Comparison of ENCODE assay signal across 17 cellular contexts in genomic region chr18:23207994-23208393, GRCh38.
DNase-seq lines count a peak whose midpoint lies in the region; ATAC-seq and TF ChIP-seq lines count a peak whose summit lies in the region.
"Had no signal": no experiment of that assay in that cellular context is flagged by ENCODE, and none has a peak within 500 bp of the region (broad histone marks: within the 10 kb centered on the region; RNA-seq: fewer than 3 reads in every experiment).

No MANE protein-coding gene starts in this region.

- no peak overlapping the region for H2BK12ac ChIP-seq in H9 (ENCODE audit: insufficient read length, low read depth, low read length)

- H3K23me2 ChIP-seq in H9 (ENCODE audit: insufficient read length, low read depth, low read length, poor library complexity, severe bottlenecking), result no peaks in the 10 kb centered on the region

- peaks cover 3 to 12% of the 10 kb centered on the region in 2 experiments; a peak in 3 of 4 replicates for H3K4me1 Mint-ChIP-seq in H9
- H3K4me1 Mint-ChIP-seq in activated naive CD8-positive, alpha-beta T cell treated with anti-CD3 and anti-CD28 coated beads for 36 hours, result peaks cover 19% of the 10 kb centered on the region

- H3K27ac ChIP-seq in H9 (ENCODE audit: insufficient read length, low read depth, low read length) (no peak overlapping the region), dorsolateral prefrontal cortex (peak overlapping the region in 46 of 59 donors; percentile 6 to 90 (median 66))
- H3K27ac ChIP-seq: SJCRH30 had no signal

- H4K5ac ChIP-seq in H9 (ENCODE audit: insufficient read length, low read depth, low read length), result no peak overlapping the region

- no peaks in the 10 kb centered on the region for H3K9me3 ChIP-seq in H9 (ENCODE audit: control insufficient read depth, low read depth, low read length)
- H3K9me3 ChIP-seq: BE2C, HAP-1, SJCRH30 had no signal

- H2BK15ac ChIP-seq in H9 (ENCODE audit: low read depth, low read length), result no peak overlapping the region

- H2BK20ac ChIP-seq in H9 (ENCODE audit: low read depth, low read length, poor library complexity, severe bottlenecking), result no peak overlapping the region

- no peak overlapping the region for H3K4ac ChIP-seq in H9 (ENCODE audit: low read depth, low read length)

- no peak overlapping the region for H3K9ac ChIP-seq in H9 (ENCODE audit: extremely low read depth, insufficient read length, low read length)

- WGBS in H9 (ENCODE audit: extremely low coverage, insufficient read length, low lambda C conversion rate), result no CpG with 5 or more reads among the region's 6 CpGs

- no peak overlapping the region for H2AFZ ChIP-seq in H9 (ENCODE audit: low read length)

- H3K27me3 ChIP-seq in H9 (ENCODE audit: insufficient read depth, low read length) (no peaks in the 10 kb centered on the region), dorsolateral prefrontal cortex (no peaks in the 10 kb centered on the region)
- H3K27me3 ChIP-seq: BE2C, SJCRH30 had no signal

- no peaks in the 10 kb centered on the region for H3K27me3 Mint-ChIP-seq in H9 (ENCODE audit: low read depth)
- peaks cover 7% of the 10 kb centered on the region for H3K27me3 Mint-ChIP-seq in activated naive CD8-positive, alpha-beta T cell treated with anti-CD3 and anti-CD28 coated beads for 36 hours

- no peak overlapping the region for H2BK5ac ChIP-seq in H9 (ENCODE audit: insufficient read length, low read length)

- TF ChIP-seq CTCF in H9 (conservative IDR thresholded peaks at IDR 0.05), result no peak
- TF ChIP-seq CTCF in dorsolateral prefrontal cortex (IDR thresholded peaks at IDR 0.05 in 54 of 56, conservative IDR thresholded peaks at IDR 0.05 in 2 of 56; ENCODE audit: low read depth in 1 of 56, partially characterized antibody in 56 of 56), result no peak

- no peak overlapping the region for H4K8ac ChIP-seq in H9 (replicated peaks; ENCODE audit: insufficient read length, low read depth, low read length)

- peaks cover 22 to 55% (median 26%) of the 10 kb centered on the region in 3 experiments for H3K36me3 Mint-ChIP-seq in H9 (ENCODE audit: insufficient read depth in 1 of 3, low read depth in 3 of 3)
- peaks cover 32% of the 10 kb centered on the region for H3K36me3 Mint-ChIP-seq in activated naive CD8-positive, alpha-beta T cell treated with anti-CD3 and anti-CD28 coated beads for 36 hours

- H2AK5ac ChIP-seq in H9 (ENCODE audit: insufficient read length, low read length), result no peak overlapping the region

- no peak overlapping the region for H3K23ac ChIP-seq in H9 (ENCODE audit: insufficient read length, low read depth, low read length)

- H3K79me2 ChIP-seq in H9 (ENCODE audit: insufficient read depth, low read length), result no peaks in the 10 kb centered on the region

- no peaks in the 10 kb centered on the region for H4K20me1 ChIP-seq in H9 (ENCODE audit: control insufficient read depth, insufficient read depth, insufficient read length)

- no peak overlapping the region; a peak in 1 of 5 replicates for H3K4me3 Mint-ChIP-seq in H9
- H3K4me3 Mint-ChIP-seq in activated naive CD8-positive, alpha-beta T cell treated with anti-CD3 and anti-CD28 coated beads for 36 hours, result no peak overlapping the region
- H3K4me3 Mint-ChIP-seq: CD4-positive, alpha-beta T cell; IgD-negative memory B cell had no signal

- no peak overlapping the region for H4K91ac ChIP-seq in H9 (ENCODE audit: insufficient read length, low read depth, low read length)

- H3K4me2 ChIP-seq in H9 (ENCODE audit: insufficient read depth, insufficient read length, low read length), result no peak overlapping the region

- no peak overlapping the region for H3K14ac ChIP-seq in H9 (ENCODE audit: insufficient read depth, low read length)

- H3K27ac Mint-ChIP-seq in H9, result peak overlapping the region in 2 of 3 experiments; percentile 12 to 57; a peak in 3 of 7 replicates
- H3K27ac Mint-ChIP-seq in activated naive CD8-positive, alpha-beta T cell treated with anti-CD3 and anti-CD28 coated beads for 36 hours, result peak overlapping the region; percentile 93
- H3K27ac Mint-ChIP-seq: CD4-positive, alpha-beta T cell; IgD-negative memory B cell had no signal

- H3K18ac ChIP-seq in H9 (ENCODE audit: insufficient read length, low read depth, low read length), result no peak overlapping the region

- DNase-seq in H9 (no peak), dorsolateral prefrontal cortex (no peak), putamen (ENCODE audit: low spot score) (peak; percentile 70), AML-193 (lab: John Stamatoyannopoulos, UW) (no peak), ACHN (no peak)
- DNase-seq in activated naive CD8-positive, alpha-beta T cell treated with anti-CD3 and anti-CD28 coated beads for 36 hours, result no peak
- DNase-seq: BE2C; Calu3; CD4-positive, alpha-beta T cell; NCI-H1105 treated with DMSO at 0.1 percent for 48 hours; NCI-H187 treated with DMSO at 0.1 percent for 48 hours; NCI-H345; SJCRH30 had no signal

- H3K4me3 ChIP-seq in dorsolateral prefrontal cortex, result no peak overlapping the region
- H3K4me3 ChIP-seq: HAP-1, SJCRH30 had no signal

- ATAC-seq in HG02623 (IDR thresholded peaks at IDR 0.05; ENCODE audit: unreplicated experiment) (no peak), GM18520 (IDR thresholded peaks at IDR 0.05; ENCODE audit: unreplicated experiment) (no peak)

- intact Hi-C loops in dorsolateral prefrontal cortex (cut with DNase I), result no loop called here

- H3K9me3 Mint-ChIP-seq in H9, result no peaks in the 10 kb centered on the region
- peaks cover 17% of the 10 kb centered on the region for H3K9me3 Mint-ChIP-seq in activated naive CD8-positive, alpha-beta T cell treated with anti-CD3 and anti-CD28 coated beads for 36 hours
- H3K9me3 Mint-ChIP-seq: CD4-positive, alpha-beta T cell had no signal

- H3K79me1 ChIP-seq in H9 (ENCODE audit: insufficient read depth, low read depth, low read length, poor library complexity, severe bottlenecking), result no peaks in the 10 kb centered on the region

- no peak overlapping the region for H3T11ph ChIP-seq in H9 (ENCODE audit: low read length)

- no peak overlapping the region for H3K56ac ChIP-seq in H9 (ENCODE audit: insufficient read length, low read depth, low read length)

- in situ Hi-C loops in ACHN (cut with HindIII; ENCODE audit: low pct_ligation_motif_present, low pct_unique_long_range_greater_than_20kb, low sequenced_read_pairs), result no loop called here

- no peak overlapping the region for H2BK120ac ChIP-seq in H9 (ENCODE audit: low read depth, low read length, poor library complexity, severe bottlenecking)

- no peaks in the 10 kb centered on the region for H3K4me1 ChIP-seq in H9 (ENCODE audit: insufficient read depth, low read length)
- H3K4me1 ChIP-seq: BE2C, HAP-1, SJCRH30 had no signal
